In the genomic region with DNA sequence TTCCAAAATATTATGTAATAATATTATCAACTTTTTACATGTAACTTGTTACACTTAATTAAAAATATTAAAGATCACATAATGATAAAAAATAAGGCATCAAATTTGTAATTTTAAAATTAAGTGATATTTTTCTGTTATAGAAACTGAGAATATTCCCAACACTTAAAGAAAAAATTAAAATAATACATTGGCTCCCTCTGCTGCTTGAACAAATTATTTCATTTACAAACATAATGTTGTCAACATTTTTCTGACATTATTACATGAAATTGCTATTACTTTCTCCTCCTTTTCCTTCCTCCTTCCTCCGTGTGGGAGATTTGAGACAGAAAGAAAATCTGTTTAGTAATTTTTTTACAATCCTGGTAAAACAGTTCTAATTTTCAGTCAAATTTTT, we compare ENCODE assay signal across 1 cellular context.
TF ChIP-seq lines count a peak whose summit lies in the region.

No MANE protein-coding gene starts in this region.

TF ChIP-seq in SK-N-SH, 30 proteins besides CTCF, POLR2A, EP300 and RAD21 (continued from another document):
- TF ChIP-seq NFIC (IDR thresholded peaks at IDR 0.05; ENCODE audit: borderline replicate concordance): no peak
- no peak for TF ChIP-seq FOXJ3 (CRISPR knock-in tag; IDR thresholded peaks at IDR 0.05)
- TF ChIP-seq, protein P1, sequence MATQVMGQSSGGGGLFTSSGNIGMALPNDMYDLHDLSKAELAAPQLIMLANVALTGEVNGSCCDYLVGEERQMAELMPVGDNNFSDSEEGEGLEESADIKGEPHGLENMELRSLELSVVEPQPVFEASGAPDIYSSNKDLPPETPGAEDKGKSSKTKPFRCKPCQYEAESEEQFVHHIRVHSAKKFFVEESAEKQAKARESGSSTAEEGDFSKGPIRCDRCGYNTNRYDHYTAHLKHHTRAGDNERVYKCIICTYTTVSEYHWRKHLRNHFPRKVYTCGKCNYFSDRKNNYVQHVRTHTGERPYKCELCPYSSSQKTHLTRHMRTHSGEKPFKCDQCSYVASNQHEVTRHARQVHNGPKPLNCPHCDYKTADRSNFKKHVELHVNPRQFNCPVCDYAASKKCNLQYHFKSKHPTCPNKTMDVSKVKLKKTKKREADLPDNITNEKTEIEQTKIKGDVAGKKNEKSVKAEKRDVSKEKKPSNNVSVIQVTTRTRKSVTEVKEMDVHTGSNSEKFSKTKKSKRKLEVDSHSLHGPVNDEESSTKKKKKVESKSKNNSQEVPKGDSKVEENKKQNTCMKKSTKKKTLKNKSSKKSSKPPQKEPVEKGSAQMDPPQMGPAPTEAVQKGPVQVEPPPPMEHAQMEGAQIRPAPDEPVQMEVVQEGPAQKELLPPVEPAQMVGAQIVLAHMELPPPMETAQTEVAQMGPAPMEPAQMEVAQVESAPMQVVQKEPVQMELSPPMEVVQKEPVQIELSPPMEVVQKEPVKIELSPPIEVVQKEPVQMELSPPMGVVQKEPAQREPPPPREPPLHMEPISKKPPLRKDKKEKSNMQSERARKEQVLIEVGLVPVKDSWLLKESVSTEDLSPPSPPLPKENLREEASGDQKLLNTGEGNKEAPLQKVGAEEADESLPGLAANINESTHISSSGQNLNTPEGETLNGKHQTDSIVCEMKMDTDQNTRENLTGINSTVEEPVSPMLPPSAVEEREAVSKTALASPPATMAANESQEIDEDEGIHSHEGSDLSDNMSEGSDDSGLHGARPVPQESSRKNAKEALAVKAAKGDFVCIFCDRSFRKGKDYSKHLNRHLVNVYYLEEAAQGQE (IDR thresholded peaks at IDR 0.05; ENCODE audit: low read depth, low read length): no peak
- TF ChIP-seq, protein P2, sequence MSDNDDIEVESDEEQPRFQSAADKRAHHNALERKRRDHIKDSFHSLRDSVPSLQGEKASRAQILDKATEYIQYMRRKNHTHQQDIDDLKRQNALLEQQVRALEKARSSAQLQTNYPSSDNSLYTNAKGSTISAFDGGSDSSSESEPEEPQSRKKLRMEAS (IDR thresholded peaks at IDR 0.05; ENCODE audit: low read depth): no peak
- TF ChIP-seq TAF1 (IDR thresholded peaks at IDR 0.05; ENCODE audit: borderline replicate concordance, low read depth, low read length): no peak
- TF ChIP-seq, protein P3, sequence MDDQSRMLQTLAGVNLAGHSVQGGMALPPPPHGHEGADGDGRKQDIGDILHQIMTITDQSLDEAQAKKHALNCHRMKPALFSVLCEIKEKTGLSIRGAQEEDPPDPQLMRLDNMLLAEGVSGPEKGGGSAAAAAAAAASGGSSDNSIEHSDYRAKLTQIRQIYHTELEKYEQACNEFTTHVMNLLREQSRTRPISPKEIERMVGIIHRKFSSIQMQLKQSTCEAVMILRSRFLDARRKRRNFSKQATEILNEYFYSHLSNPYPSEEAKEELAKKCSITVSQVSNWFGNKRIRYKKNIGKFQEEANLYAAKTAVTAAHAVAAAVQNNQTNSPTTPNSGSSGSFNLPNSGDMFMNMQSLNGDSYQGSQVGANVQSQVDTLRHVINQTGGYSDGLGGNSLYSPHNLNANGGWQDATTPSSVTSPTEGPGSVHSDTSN (IDR thresholded peaks at IDR 0.05): no peak
- TF ChIP-seq RCOR1 (IDR thresholded peaks at IDR 0.05; ENCODE audit: low read length): no peak
- TF ChIP-seq JUND (IDR thresholded peaks at IDR 0.05): no peak
- TF ChIP-seq, protein P4, sequence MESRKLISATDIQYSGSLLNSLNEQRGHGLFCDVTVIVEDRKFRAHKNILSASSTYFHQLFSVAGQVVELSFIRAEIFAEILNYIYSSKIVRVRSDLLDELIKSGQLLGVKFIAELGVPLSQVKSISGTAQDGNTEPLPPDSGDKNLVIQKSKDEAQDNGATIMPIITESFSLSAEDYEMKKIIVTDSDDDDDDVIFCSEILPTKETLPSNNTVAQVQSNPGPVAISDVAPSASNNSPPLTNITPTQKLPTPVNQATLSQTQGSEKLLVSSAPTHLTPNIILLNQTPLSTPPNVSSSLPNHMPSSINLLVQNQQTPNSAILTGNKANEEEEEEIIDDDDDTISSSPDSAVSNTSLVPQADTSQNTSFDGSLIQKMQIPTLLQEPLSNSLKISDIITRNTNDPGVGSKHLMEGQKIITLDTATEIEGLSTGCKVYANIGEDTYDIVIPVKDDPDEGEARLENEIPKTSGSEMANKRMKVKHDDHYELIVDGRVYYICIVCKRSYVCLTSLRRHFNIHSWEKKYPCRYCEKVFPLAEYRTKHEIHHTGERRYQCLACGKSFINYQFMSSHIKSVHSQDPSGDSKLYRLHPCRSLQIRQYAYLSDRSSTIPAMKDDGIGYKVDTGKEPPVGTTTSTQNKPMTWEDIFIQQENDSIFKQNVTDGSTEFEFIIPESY (IDR thresholded peaks at IDR 0.05; ENCODE audit: borderline replicate concordance, low read depth): no peak
- no peak for TF ChIP-seq TEAD4 (IDR thresholded peaks at IDR 0.05; ENCODE audit: borderline replicate concordance, insufficient read depth)
- TF ChIP-seq YY1 (IDR thresholded peaks at IDR 0.05; ENCODE audit: low read depth): no peak
- no peak for TF ChIP-seq RFX5 (IDR thresholded peaks at IDR 0.05; ENCODE audit: low read length)
TF ChIP-seq in SK-N-SH: peak in this region for 0.
